In the genomic region with DNA sequence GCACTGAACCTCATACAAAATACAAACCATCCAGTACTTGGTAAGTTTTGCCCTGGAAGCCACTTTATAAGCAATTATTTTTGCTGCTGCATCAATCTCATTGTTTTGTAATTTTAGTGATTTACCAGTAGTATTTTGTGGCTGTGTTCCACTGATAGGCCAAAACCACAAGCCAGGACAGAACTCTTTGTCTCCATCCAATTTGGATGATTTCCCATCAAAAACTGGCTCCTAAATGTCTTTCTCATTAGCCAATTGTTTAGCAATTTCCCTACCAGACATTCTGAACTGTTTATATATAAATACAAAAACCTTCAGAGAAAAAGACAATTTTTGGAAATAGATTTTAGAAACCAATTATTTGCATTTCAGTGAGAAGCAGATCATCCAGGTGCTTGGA, we compare ENCODE assay signal across 29 cellular contexts. TPM values are rescaled to one million over a fixed set of nuclear protein-coding genes. Genes with fewer than 3 reads are reported as not detected.
"Had no signal": no experiment of that assay in that cellular context is flagged by ENCODE, and none has a peak within 500 bp of the region (broad histone marks: within the 10 kb centered on the region; RNA-seq: fewer than 3 reads in every experiment).

No MANE protein-coding gene starts in this region.

- H3K4me3 ChIP-seq: breast epithelium, K562, SK-N-MC had no signal

- H3K27ac ChIP-seq: breast epithelium, SK-N-MC, VCaP had no signal

- H3K36me3 ChIP-seq: breast epithelium had no signal

- H3K4me1 ChIP-seq: breast epithelium had no signal

- DNase-seq: activated CD4-positive, alpha-beta memory T cell treated with anti-CD3 and anti-CD28 coated beads for 36 hours; activated CD4-positive, alpha-beta T cell treated with anti-CD3 and anti-CD28 coated beads, Interleukin-2, amount 10 ng/mL, durations not matched to agents 7 days and 5 days; activated CD4-positive, CD25-positive, alpha-beta regulatory T cell; activated CD8-positive, alpha-beta memory T cell treated with anti-CD3 and anti-CD28 coated beads for 24 hours; activated effector memory CD4-positive, alpha-beta T cell treated with anti-CD3 and anti-CD28 coated beads, Interleukin-2, amount 50 U/mL, for 16 hours; activated naive CD4-positive, alpha-beta T cell treated with Interleukin-2 at 50 U/mL for 16 hours; activated naive CD8-positive, alpha-beta T cell treated with anti-CD3 and anti-CD28 coated beads, Interleukin-2, amount 50 U/mL, for 24 hours; activated T-cell treated with anti-CD3 and anti-CD28 coated beads, Interleukin-2, amount 50 U/mL, for 4 hours; amygdala; central memory CD4-positive, alpha-beta T cell; Karpas-422; NCI-H1092 treated with DMSO at 0.1 percent for 48 hours; NCI-H1436; NCI-H1694 treated with DMSO at 0.1 percent for 48 hours; NCI-H2081; NCI-H510A treated with DMSO at 0.1 percent for 48 hours; NCI-H69; NK-92 treated with Interleukin-12 subunit alpha and Interleukin-12 subunit beta, amount 100 ng/mL, for 24 hours; OCI-M1; RPMI8226; T-cell; T-helper 2 cell; T1000 had no signal

RNA-seq across cellular contexts. Expression of gene CENPVL1, which starts 37.4 kb away (rescaled TPM):
- total RNA-seq: activated CD4-positive, alpha-beta memory T cell treated with anti-CD3 and anti-CD28 coated beads for 36 hours; activated CD4-positive, alpha-beta T cell treated with anti-CD3 and anti-CD28 coated beads, Interleukin-2, amount 10 ng/mL, durations not matched to agents 7 days and 5 days; activated naive CD4-positive, alpha-beta T cell treated with anti-CD3 and anti-CD28 coated beads, Interleukin-2, amount 50 U/mL, for 72 hours; activated T-cell treated with anti-CD3 and anti-CD28 coated beads, Interleukin-2, amount 50 U/mL, for 4 hours; breast epithelium; K562; Right ventricle myocardium inferior; T-cell had no signal
- polyA plus RNA-seq: K562 had no signal
